ENCODE assay signal across 8 cellular contexts in genomic region chr5:32444191-32444945, GRCh38. TPM values are rescaled to one million over a fixed set of nuclear protein-coding genes. Genes with fewer than 3 reads are reported as not detected.
DNase-seq lines count a peak whose midpoint lies in the region; ATAC-seq and TF ChIP-seq lines count a peak whose summit lies in the region.

TSS of gene ZFR (minus strand) at chr5:32444740. CDS start at chr5:32444658, 82 bp downstream.

- H3K4me3 ChIP-seq in adrenal gland (peak within 1 kb of the TSS; percentile 19 to 93 (median 56)), heart right ventricle (peak within 1 kb of the TSS; percentile 65 to 98 (median 94)), upper lobe of left lung (peak within 1 kb of the TSS; percentile 93 to 99 (median 95))

- ATAC-seq in HG02884 (IDR thresholded peaks at IDR 0.05; ENCODE audit: unreplicated experiment) (peak; percentile 75), heart right ventricle (peak; percentile 96 to 98 (median 98)), upper lobe of left lung (ENCODE audit: low FRiP score in 2 of 2) (peak; percentile 96 to 98)

- peak; percentile 78 for DNase-seq in NCI-H146 treated with DMSO at 0.1 percent for 48 hours (lab: John Stamatoyannopoulos, UW; ENCODE audit: unreplicated experiment)
- peak; percentile 89 to 94 (median 91) for DNase-seq in T-helper 1 cell
- peak; percentile 91 to 95 (median 93) for DNase-seq in adrenal gland
- peak; percentile 92 to 95 for DNase-seq in heart right ventricle
- peak; percentile 97 for DNase-seq in posterior vena cava (ENCODE audit: low spot score)
- peak; percentile 94 to 99 for DNase-seq in upper lobe of left lung

- H3K4me1 ChIP-seq in adrenal gland (replicated peaks in 1 of 2) (peaks cover 2 to 32% of the 10 kb centered on the region in 2 donors), heart right ventricle (peaks cover 7 to 44% (median 27%) of the 10 kb centered on the region in 9 donors), upper lobe of left lung (peaks cover 18 to 39% (median 25%) of the 10 kb centered on the region in 4 donors)

- TF ChIP-seq POLR2A in GM15510 (IDR thresholded peaks at IDR 0.05; ENCODE audit: borderline replicate concordance, extremely low read depth, insufficient read length) (peak; percentile 78), adrenal gland (IDR thresholded peaks at IDR 0.05) (peak; percentile 69 to 86), upper lobe of left lung (IDR thresholded peaks at IDR 0.05) (peak in 3 of 4 donors; percentile 70 to 88 (median 78))

- no peaks in the 10 kb centered on the region for H3K36me3 ChIP-seq in adrenal gland (replicated peaks in 1 of 2)
- peaks cover 0 to 4% (median 0%) of the 10 kb centered on the region in 9 donors for H3K36me3 ChIP-seq in heart right ventricle
- H3K36me3 ChIP-seq in upper lobe of left lung = no peaks in the 10 kb centered on the region

- H3K9me3 ChIP-seq in adrenal gland (replicated peaks in 1 of 3) = no peaks in the 10 kb centered on the region
- H3K9me3 ChIP-seq in heart right ventricle = no peaks in the 10 kb centered on the region
- H3K9me3 ChIP-seq in upper lobe of left lung = no peaks in the 10 kb centered on the region

- no peak for TF ChIP-seq EP300 in upper lobe of left lung (IDR thresholded peaks at IDR 0.05)

- 0 to 1% (median 1%) methylated on average over 8 to 81 of the region's 81 CpGs for WGBS in adrenal gland, 4 donors
- 1% methylated on average over 77 to 79 of the region's 81 CpGs for WGBS in heart right ventricle, 2 donors
- 1 to 2% methylated on average over 33 to 48 of the region's 81 CpGs for WGBS in upper lobe of left lung, 2 donors

- no peak for TF ChIP-seq CTCF in adrenal gland (IDR thresholded peaks at IDR 0.05)
- no peak for TF ChIP-seq CTCF in heart right ventricle (IDR thresholded peaks at IDR 0.05)
- TF ChIP-seq CTCF in upper lobe of left lung (IDR thresholded peaks at IDR 0.05) = peak in 1 of 6 experiments; percentile 6

- H3K27me3 ChIP-seq in adrenal gland (no peaks in the 10 kb centered on the region), heart right ventricle (no peaks in the 10 kb centered on the region), upper lobe of left lung (peaks cover 0 to 4% (median 0%) of the 10 kb centered on the region in 4 donors)

- H3K27ac ChIP-seq in adrenal gland (peak within 1 kb of the TSS; percentile 86 to 98 (median 97)), heart right ventricle (peak within 1 kb of the TSS; percentile 76 to 98 (median 96)), upper lobe of left lung (peak within 1 kb of the TSS; percentile 94 to 99 (median 98))

- intact Hi-C loops in adrenal gland (cut with DNase I) (no loop called here), heart right ventricle (cut with DNase I) (no loop called here), posterior vena cava (cut with DNase I) (no loop called here)

RNA-seq across cellular contexts. Expression of gene ZFR, which starts in this region (rescaled TPM):
- 10 to 100 TPM; 58.5 to 99.7 (median 72.7) TPM for total RNA-seq in adrenal gland
- 100 to 1,000 TPM in 1 of 3 donors, 10 to 100 TPM in 2; 29.4 to 154 (median 40.7) TPM for polyA plus RNA-seq in adrenal gland
- total RNA-seq in heart right ventricle = 10 to 100 TPM; 56.2 to 78.6 (median 60.6) TPM
- polyA plus RNA-seq in heart right ventricle = 10 to 100 TPM; 26.8 to 31.3 TPM
- total RNA-seq in posterior vena cava = 10 to 100 TPM; 65.2 to 80.4 TPM
- 10 to 100 TPM; 33.8 to 85.1 (median 50.2) TPM for total RNA-seq in upper lobe of left lung

Comparison
In these comparisons a context has a peak if more than half of its experiments do, and no peak if none do; other contexts are left out.
1. Peak in every context shown above with its lines: DNase-seq, ATAC-seq, H3K4me3 ChIP-seq and H3K27ac ChIP-seq.